In genomic region chr5:163473613-163474243, GRCh38 we compare ENCODE assay signal across 8 cellular contexts. TPM values are rescaled to one million over a fixed set of nuclear protein-coding genes. Genes with fewer than 3 reads are reported as not detected.
A peak's percentile ranks its signal among the peaks of the same experiment; 100 is the strongest.
DNase-seq lines count a peak whose midpoint lies in the region; TF ChIP-seq lines count a peak whose summit lies in the region.

No MANE protein-coding gene starts in this region.

- TF ChIP-seq CTCF in MCF 10A (IDR thresholded peaks at IDR 0.05; ENCODE audit: unreplicated experiment) (peak; percentile 42), breast epithelium (IDR thresholded peaks at IDR 0.05) (peak in 1 of 3 donors; percentile 13), thyroid gland (IDR thresholded peaks at IDR 0.05) (peak in 4 of 6 experiments; percentile 24 to 59 (median 36))

- DNase-seq in MCF 10A (ENCODE audit: unreplicated experiment) = peak; percentile 46
- DNase-seq in breast epithelium (ENCODE audit: low spot score in 2 of 2) = no peak
- DNase-seq in Kasumi-1 (lab: John Stamatoyannopoulos, UW) = peak; percentile 47 to 52
- DNase-seq in erythroblast (lab: John Stamatoyannopoulos, UW) = peak; percentile 17 to 26
- no peak for DNase-seq in thyroid gland
- DNase-seq in HEK293T (ENCODE audit: extremely low spot score) = no peak
- DNase-seq in NCI-H345 (lab: John Stamatoyannopoulos, UW) = no peak
- DNase-seq in effector CD8-positive, alpha-beta T cell (lab: John Stamatoyannopoulos, UW) = no peak

- H3K4me3 ChIP-seq in breast epithelium = no peak overlapping the region
- no peak overlapping the region for H3K4me3 ChIP-seq in thyroid gland (replicated peaks in 1 of 3)

- H3K4me1 ChIP-seq in breast epithelium (no peaks in the 10 kb centered on the region), thyroid gland (no peaks in the 10 kb centered on the region)

- H3K4me1 Mint-ChIP-seq in MCF 10A (ENCODE audit: insufficient read depth, unreplicated experiment) = peaks cover 12% of the 10 kb centered on the region

- TF ChIP-seq POLR2A in breast epithelium (IDR thresholded peaks at IDR 0.05) (no peak), erythroblast (IDR thresholded peaks at IDR 0.05; ENCODE audit: low read length) (no peak), thyroid gland (IDR thresholded peaks at IDR 0.05) (no peak)

- POLR2A ChIA-PET in MCF 10A (lab: Yijun Ruan, JAX) = interaction anchor here (0.7 to 18.0 kb wide), 6 partner anchors 9 to 36 kb away, joined by 4 to 284 read pairs (median 63); partner anchors contain the start of genes HMMR, MAT2B and NUDCD2
- POLR2A ChIA-PET in HEK293T (lab: Yijun Ruan, JAX) = interaction anchor here (1.5 kb wide), 1 partner anchor 32 kb away, joined by 5 read pairs; the partner anchor contains the start of gene MAT2B

- no peaks in the 10 kb centered on the region for H3K9me3 Mint-ChIP-seq in MCF 10A (ENCODE audit: unreplicated experiment)

- H3K36me3 Mint-ChIP-seq in MCF 10A (ENCODE audit: insufficient read depth, unreplicated experiment) = peaks cover 26% of the 10 kb centered on the region

- CTCF ChIA-PET in MCF 10A (lab: Yijun Ruan, JAX) = interaction anchor here (0.5 to 7.4 kb wide), 20 partner anchors 8 to 1171 kb away, joined by 3 to 69 read pairs (median 6); partner anchors contain the start of genes HMMR, MAT2B and NUDCD2
- CTCF ChIA-PET in HEK293T (lab: Yijun Ruan, JAX) = no interaction called here

- H3K9me3 ChIP-seq in breast epithelium (no peaks in the 10 kb centered on the region), thyroid gland (no peaks in the 10 kb centered on the region)

- H3K4me3 Mint-ChIP-seq in MCF 10A (ENCODE audit: unreplicated experiment) = no peak overlapping the region

- WGBS in thyroid gland, 2 donors = 83 to 96% methylated on average over 3 of the region's 3 CpGs

- H3K27ac Mint-ChIP-seq in MCF 10A (ENCODE audit: low read depth, unreplicated experiment) = no peak overlapping the region

- intact Hi-C loops in MCF 10A (cut with micrococcal nuclease) (loop anchor here (1.0 kb wide), 1 partner anchor 30 kb away; no protein-coding TSS in a partner anchor), breast epithelium (cut with DNase I; ENCODE audit: low total_unique reads) (no loop called here), thyroid gland (cut with DNase I) (no loop called here)

- H3K27me3 ChIP-seq in breast epithelium (no peaks in the 10 kb centered on the region), thyroid gland (no peaks in the 10 kb centered on the region)

- H3K27ac ChIP-seq in breast epithelium (no peak overlapping the region), thyroid gland (no peak overlapping the region)

- no peaks in the 10 kb centered on the region for H3K27me3 Mint-ChIP-seq in MCF 10A (ENCODE audit: insufficient read depth, unreplicated experiment)

- no peaks in the 10 kb centered on the region for H3K36me3 ChIP-seq in breast epithelium
- no peaks in the 10 kb centered on the region for H3K36me3 ChIP-seq in thyroid gland

- TSS peak; percentile 7 for BruUV-seq in MCF 10A (replicated peaks; lab: Mats Ljungman, UMichigan)

TF ChIP-seq in HEK293T, 16 proteins besides CTCF, POLR2A, EP300 and RAD21:
- TF ChIP-seq ZNF384 (IDR thresholded peaks at IDR 0.05) = no peak
- TF ChIP-seq HDGF (IDR thresholded peaks at IDR 0.05; ENCODE audit: borderline replicate concordance) = no peak
- TF ChIP-seq FOXM1 (IDR thresholded peaks at IDR 0.05; ENCODE audit: borderline replicate concordance) = no peak
- no peak for TF ChIP-seq NFRKB (IDR thresholded peaks at IDR 0.05)
- no peak for TF ChIP-seq L3MBTL2 (conservative IDR thresholded peaks at IDR 0.05)
- TF ChIP-seq BHLHE40 (IDR thresholded peaks at IDR 0.05; ENCODE audit: borderline replicate concordance) = no peak
- TF ChIP-seq FOXK2 (IDR thresholded peaks at IDR 0.05) = no peak
- no peak for TF ChIP-seq CTBP1 (IDR thresholded peaks at IDR 0.05; ENCODE audit: borderline replicate concordance)
- TF ChIP-seq FOXA1 (IDR thresholded peaks at IDR 0.05) = no peak
- no peak for TF ChIP-seq ARNT (IDR thresholded peaks at IDR 0.05)
- no peak for TF ChIP-seq TARDBP (IDR thresholded peaks at IDR 0.05)
- TF ChIP-seq SP1 (IDR thresholded peaks at IDR 0.05) = no peak
- no peak for TF ChIP-seq PKNOX1 (IDR thresholded peaks at IDR 0.05)
- no peak for TF ChIP-seq ELF4 (IDR thresholded peaks at IDR 0.05)
- TF ChIP-seq SUZ12 (IDR thresholded peaks at IDR 0.05) = no peak
- TF ChIP-seq LEF1 (IDR thresholded peaks at IDR 0.05; ENCODE audit: borderline replicate concordance) = no peak
TF ChIP-seq in HEK293T: peak in this region for 0.

RNA-seq across cellular contexts. Expression of gene HMMR, which starts 13.3 kb away (rescaled TPM):
- total RNA-seq in MCF 10A (2022) (29.3 and 43.5 TPM in 2 replicates), breast epithelium (1 to 10 TPM in 1 of 3 donors, under 1 TPM in 1, not detected in 1; 0.15 to 3.5 TPM), thyroid gland (1 to 10 TPM in 1 of 4 donors, under 1 TPM in 3; 0.56 to 1.8 (median 0.68) TPM)

RNA-seq across cellular contexts. Expression of gene NUDCD2, which starts 13.8 kb away (rescaled TPM):
- total RNA-seq in MCF 10A (2022) (57.8 and 68.0 TPM in 2 replicates), breast epithelium (1 to 10 TPM; 7.0 to 9.8 (median 7.2) TPM), thyroid gland (10 to 100 TPM in 3 of 4 donors, 1 to 10 TPM in 1; 7.0 to 19.5 (median 14.8) TPM)

RNA-seq across cellular contexts. Expression of gene MAT2B, which starts 31.7 kb away (rescaled TPM):
- 67.5 and 70.9 TPM in 2 replicates for total RNA-seq in MCF 10A (2022)
- 10 to 100 TPM; 49.0 to 68.8 (median 55.4) TPM for total RNA-seq in breast epithelium
- total RNA-seq in thyroid gland = 100 to 1,000 TPM in 2 of 4 donors, 10 to 100 TPM in 2; 74.0 to 110 (median 101) TPM

RNA-seq across cellular contexts. Expression of gene CCNG1, which starts 36.3 kb away (rescaled TPM):
- total RNA-seq in MCF 10A (2022) (169 and 196 TPM in 2 replicates), breast epithelium (100 to 1,000 TPM; 168 to 221 (median 178) TPM), thyroid gland (100 to 1,000 TPM; 116 to 149 (median 125) TPM)

Comparison
In these comparisons a context has a peak if more than half of its experiments do, and no peak if none do; other contexts are left out.
1. DNase-seq: peak in MCF 10A (single experiment), Kasumi-1 (2 of 2) and erythroblast (2 of 2); none in breast epithelium (0 of 2), thyroid gland (0 of 2), HEK293T (single experiment), NCI-H345 (single experiment) and effector CD8-positive, alpha-beta T cell (single experiment).